In the genomic region with DNA sequence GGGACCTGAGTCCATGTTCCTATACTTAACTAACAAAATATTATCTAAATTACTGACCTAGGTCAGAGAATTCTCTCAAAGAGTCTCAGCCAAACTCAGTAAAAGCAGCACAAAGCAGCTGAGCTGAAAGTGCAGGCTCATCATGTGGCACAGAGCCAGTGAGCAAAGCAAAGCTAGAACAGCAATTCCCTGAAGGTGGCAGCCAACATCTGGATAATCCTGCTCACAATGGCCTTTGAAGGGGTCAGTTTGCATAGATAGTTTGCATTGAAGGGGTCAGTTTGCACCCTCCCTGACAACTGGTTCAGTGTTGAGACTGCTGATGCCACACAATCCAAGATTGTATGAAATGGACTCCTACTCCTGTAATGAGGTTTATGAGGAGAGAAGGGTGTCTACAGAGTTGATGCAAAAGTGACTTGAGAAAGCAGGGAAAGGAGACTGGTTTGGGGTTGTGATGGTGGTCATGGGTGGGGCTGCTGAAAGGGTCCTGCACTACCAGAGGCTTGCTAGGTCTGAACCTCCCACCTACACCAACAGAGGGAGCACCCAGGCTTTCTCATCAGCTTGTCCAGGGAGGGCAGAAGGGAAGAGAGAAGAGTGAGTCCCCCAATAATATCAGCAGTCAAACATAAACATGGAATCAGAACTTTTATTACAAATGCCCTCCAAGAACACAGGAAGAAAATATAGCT, we compare ENCODE assay signal across 9 cellular contexts. TPM values are rescaled to one million over a fixed set of nuclear protein-coding genes. Genes with fewer than 3 reads are reported as not detected.
A peak's percentile ranks its signal among the peaks of the same experiment; 100 is the strongest.
DNase-seq lines count a peak whose midpoint lies in the region; ATAC-seq and TF ChIP-seq lines count a peak whose summit lies in the region.
"Had no signal": no experiment of that assay in that cellular context is flagged by ENCODE, and none has a peak within 500 bp of the region (broad histone marks: within the 10 kb centered on the region; RNA-seq: fewer than 3 reads in every experiment).

No MANE protein-coding gene starts in this region.

- H3K27me3 ChIP-seq in left ventricle myocardium inferior (ENCODE audit: low read depth): peaks cover 51% of the 10 kb centered on the region

- no peaks in the 10 kb centered on the region for H3K4me1 ChIP-seq in left ventricle myocardium inferior

- DNase-seq in EH (ENCODE audit: low read depth): peak; percentile 31
- DNase-seq in fibroblast of pulmonary artery (ENCODE audit: low read depth): peak; percentile 17
- DNase-seq in DMS79 treated with DMSO at 0.1 percent for 48 hours (lab: John Stamatoyannopoulos, UW): no peak
- no peak for DNase-seq in activated CD4-positive, CD25-positive, alpha-beta regulatory T cell (lab: John Stamatoyannopoulos, UW)
- DNase-seq in left ventricle myocardium inferior: no peak
- no peak for DNase-seq in activated CD4-positive, alpha-beta T cell treated with anti-CD3 and anti-CD28 coated beads for 1 hour

- no peak for TF ChIP-seq CTCF in fibroblast of pulmonary artery (IDR thresholded peaks at IDR 0.05; ENCODE audit: low read length, missing control alignments)
- TF ChIP-seq CTCF in left ventricle myocardium inferior (IDR thresholded peaks at IDR 0.05; ENCODE audit: borderline replicate concordance): no peak

- H3K9me3 ChIP-seq in left ventricle myocardium inferior (replicated peaks): no peaks in the 10 kb centered on the region
- H3K9me3 ChIP-seq: HAP-1 had no signal

- H3K4me3 ChIP-seq in fibroblast of pulmonary artery (replicated peaks; ENCODE audit: low read depth, low read length) (no peak overlapping the region), left ventricle myocardium inferior (no peak overlapping the region)
- H3K4me3 ChIP-seq: HAP-1 had no signal

- ATAC-seq in GM21423 (IDR thresholded peaks at IDR 0.05; ENCODE audit: unreplicated experiment) (peak; percentile 52), HG03571 (IDR thresholded peaks at IDR 0.05; ENCODE audit: unreplicated experiment) (peak; percentile 40)

- intact Hi-C loops in left ventricle myocardium inferior (cut with micrococcal nuclease): no loop called here

- H3K27ac ChIP-seq in left ventricle myocardium inferior (replicated peaks): no peak overlapping the region

- H3K36me3 ChIP-seq in left ventricle myocardium inferior: no peaks in the 10 kb centered on the region
- H3K36me3 ChIP-seq: HAP-1 had no signal

RNA-seq across cellular contexts. Expression of gene TRIM61, which starts 39.7 kb away (rescaled TPM):
- 2.3 TPM for total RNA-seq in left ventricle myocardium inferior

Comparison
In these comparisons a context has a peak if more than half of its experiments do, and no peak if none do; other contexts are left out.
1. DNase-seq: peak in EH (single experiment) and fibroblast of pulmonary artery (single experiment); none in DMS79 treated with DMSO at 0.1 percent for 48 hours (single experiment), activated CD4-positive, CD25-positive, alpha-beta regulatory T cell (0 of 4), left ventricle myocardium inferior (single experiment) and activated CD4-positive, alpha-beta T cell treated with anti-CD3 and anti-CD28 coated beads for 1 hour (single experiment).